14 cellular contexts compared by ENCODE assay signal in the genomic region with DNA sequence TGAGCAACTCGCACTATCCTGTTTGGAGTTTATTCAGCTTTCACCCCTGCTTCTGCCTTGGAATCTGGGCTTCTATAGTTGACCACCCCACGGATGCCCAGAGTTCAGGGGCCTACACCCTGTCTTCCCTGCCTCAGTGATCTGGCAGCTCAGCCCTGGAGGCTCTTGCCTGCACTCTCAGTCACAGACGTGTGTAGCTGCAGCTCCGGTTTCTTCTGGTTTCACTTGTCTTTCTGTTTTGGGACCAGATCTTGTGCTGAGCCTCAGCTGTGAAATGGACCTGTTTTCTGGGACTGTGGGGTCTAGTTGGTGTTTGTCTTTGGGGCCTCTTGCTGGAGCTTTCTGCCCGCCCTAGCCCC. TPM values are rescaled to one million over a fixed set of nuclear protein-coding genes. Genes with fewer than 3 reads are reported as not detected.
DNase-seq lines count a peak whose midpoint lies in the region; ATAC-seq, FAIRE-seq and TF ChIP-seq lines count a peak whose summit lies in the region.
"Had no signal": no experiment of that assay in that cellular context is flagged by ENCODE, and none has a peak within 500 bp of the region (broad histone marks: within the 10 kb centered on the region; RNA-seq: fewer than 3 reads in every experiment).

No MANE protein-coding gene starts in this region.

- CTCF ChIA-PET in activated CD8-positive, alpha-beta T cell treated with anti-CD3 and anti-CD28 coated beads for 36 hours (lab: Charles Lee), result interaction anchor here (0.8 to 1.5 kb wide), 2 partner anchors 18 to 40 kb away, joined by 3 to 4 read pairs; no protein-coding TSS in a partner anchor

- FAIRE-seq in pancreas (lab: Jason Lieb, UNC), result no peak

- H3K27ac Mint-ChIP-seq in T-helper 17 cell, result no peak overlapping the region
- H3K27ac Mint-ChIP-seq in activated CD8-positive, alpha-beta T cell treated with anti-CD3 and anti-CD28 coated beads for 36 hours, result no peak overlapping the region
- H3K27ac Mint-ChIP-seq: activated B cell treated with CpG ODN at 0.5 μM for 24 hours had no signal

- H3K4me1 ChIP-seq in OCI-LY3 (ENCODE audit: low read length) (peaks cover 11% of the 10 kb centered on the region; the same call in 1 of the 2 replicates), pancreas (peaks cover 12 to 25% (median 13%) of the 10 kb centered on the region in 3 donors)

- DNase-seq in pancreas (no peak), T-helper 9 cell (no peak), T-helper 17 cell (no peak), dedifferentiated amniotic fluid mesenchymal stem cell (ENCODE audit: extremely low spot score) (no peak)
- no peak for DNase-seq in activated CD8-positive, alpha-beta T cell treated with anti-CD3 and anti-CD28 coated beads for 36 hours
- DNase-seq: activated B cell treated with CpG ODN at 0.5 μM for 24 hours; Calu3; effector memory CD4-positive, alpha-beta T cell; NCI-H1436 treated with DMSO at 0.1 percent for 48 hours; stimulated activated naive CD8-positive, alpha-beta T cell treated with anti-CD3 and anti-CD28 coated beads, Interleukin-15, Interleukin-2, amounts not matched to agents 100 U/mL and 50 U/mL, for 24 hours had no signal

- TF ChIP-seq CTCF in OCI-LY3 (IDR thresholded peaks at IDR 0.05; ENCODE audit: low read depth, low read length), result no peak
- TF ChIP-seq CTCF in pancreas (IDR thresholded peaks at IDR 0.05), result no peak
- TF ChIP-seq CTCF in activated CD8-positive, alpha-beta T cell treated with anti-CD3 and anti-CD28 coated beads for 36 hours (IDR thresholded peaks at IDR 0.05), result no peak

- no peaks in the 10 kb centered on the region for H3K36me3 Mint-ChIP-seq in T-helper 17 cell (ENCODE audit: low read depth)
- H3K36me3 Mint-ChIP-seq in activated CD8-positive, alpha-beta T cell treated with anti-CD3 and anti-CD28 coated beads for 36 hours (ENCODE audit: low read depth), result peaks cover 25% of the 10 kb centered on the region

- no peaks in the 10 kb centered on the region for H3K36me3 ChIP-seq in OCI-LY3 (replicated peaks; ENCODE audit: low read depth, low read length)
- no peaks in the 10 kb centered on the region for H3K36me3 ChIP-seq in pancreas

- H3K27me3 ChIP-seq in OCI-LY3 (ENCODE audit: low read depth, low read length) (0 out of 2 replicates have a peak, but pooled peaks cover 2% of the 10 kb centered on the region), pancreas (no peaks in the 10 kb centered on the region)

- no peak overlapping the region for H2AFZ ChIP-seq in OCI-LY3 (ENCODE audit: low read depth, low read length)

- H3K9me3 Mint-ChIP-seq in activated CD8-positive, alpha-beta T cell treated with anti-CD3 and anti-CD28 coated beads for 36 hours, result no peaks in the 10 kb centered on the region
- H3K9me3 Mint-ChIP-seq: activated B cell treated with CpG ODN at 0.5 μM for 24 hours had no signal

- no peaks in the 10 kb centered on the region for H3K79me2 ChIP-seq in OCI-LY3 (ENCODE audit: low read length)

- no peak overlapping the region for H3K4me3 Mint-ChIP-seq in T-helper 17 cell
- no peak overlapping the region for H3K4me3 Mint-ChIP-seq in activated CD8-positive, alpha-beta T cell treated with anti-CD3 and anti-CD28 coated beads for 36 hours
- H3K4me3 Mint-ChIP-seq: activated B cell treated with CpG ODN at 0.5 μM for 24 hours had no signal

- WGBS in pancreas, 2 donors, result 39 to 49% methylated on average over 5 of the region's 5 CpGs

- H3K27ac ChIP-seq in OCI-LY3 (ENCODE audit: low read length), result no peak overlapping the region
- peak overlapping the region in 3 of 4 donors; percentile 6 to 37 (median 23) for H3K27ac ChIP-seq in pancreas

- H4K20me1 ChIP-seq in OCI-LY3 (ENCODE audit: insufficient read depth, low read length), result no peaks in the 10 kb centered on the region

- H3K4me1 Mint-ChIP-seq in T-helper 17 cell, result peaks cover 2% of the 10 kb centered on the region
- H3K4me1 Mint-ChIP-seq in activated CD8-positive, alpha-beta T cell treated with anti-CD3 and anti-CD28 coated beads for 36 hours (ENCODE audit: low read depth), result peaks cover 8% of the 10 kb centered on the region

- H3K4me3 ChIP-seq in OCI-LY3 (ENCODE audit: low read length), result no peak overlapping the region; the same call in 1 of the 2 replicates
- peak overlapping the region in 2 of 4 donors; percentile 3 to 91 for H3K4me3 ChIP-seq in pancreas
- H3K4me3 ChIP-seq: lung had no signal

- peaks cover 6% of the 10 kb centered on the region for H3K27me3 Mint-ChIP-seq in T-helper 17 cell
- H3K27me3 Mint-ChIP-seq in activated CD8-positive, alpha-beta T cell treated with anti-CD3 and anti-CD28 coated beads for 36 hours, result peaks cover 3% of the 10 kb centered on the region

- intact Hi-C loops in pancreas (cut with DNase I), result no loop called here
- intact Hi-C loops in activated CD8-positive, alpha-beta T cell treated with anti-CD3 and anti-CD28 coated beads for 36 hours (cut with micrococcal nuclease), result no loop called here

- ATAC-seq in GM18511 (IDR thresholded peaks at IDR 0.05; ENCODE audit: unreplicated experiment) (peak; percentile 73), HG02798 (IDR thresholded peaks at IDR 0.05; ENCODE audit: poor library complexity, unreplicated experiment) (peak; percentile 77), pancreas (no peak), T-helper 17 cell (no peak)
- no peak for ATAC-seq in activated CD8-positive, alpha-beta T cell treated with anti-CD3 and anti-CD28 coated beads for 36 hours
- ATAC-seq: stimulated activated naive CD8-positive, alpha-beta T cell treated with anti-CD3 and anti-CD28 coated beads, Interleukin-15, Interleukin-2, amounts not matched to agents 100 U/mL and 50 U/mL, for 24 hours had no signal

- POLR2A ChIA-PET in activated CD8-positive, alpha-beta T cell treated with anti-CD3 and anti-CD28 coated beads for 36 hours (lab: Charles Lee), result no interaction called here

- peak overlapping the region; percentile 41 for H3K4me2 ChIP-seq in OCI-LY3 (ENCODE audit: low read length)

- H3K9me3 ChIP-seq in OCI-LY3 (ENCODE audit: insufficient read depth, low read length), result no peaks in the 10 kb centered on the region
- H3K9me3 ChIP-seq in pancreas, result no peaks in the 10 kb centered on the region
- H3K9me3 ChIP-seq in T-helper 17 cell (ENCODE audit: control insufficient read depth, low read length, poor library complexity, severe bottlenecking), result no peaks in the 10 kb centered on the region

- H3K9ac ChIP-seq in OCI-LY3 (ENCODE audit: low read length), result peak overlapping the region; percentile 4; the same call in 1 of the 2 replicates

RNA-seq across cellular contexts. Expression of a gene that starts 5.8 kb away (rescaled TPM):
- total RNA-seq in pancreas (100 to 1,000 TPM in 2 of 6 donors, 10 to 100 TPM in 4; 29.7 to 122 (median 60.5) TPM), T-helper 17 cell (under 1 TPM; 0.23 to 0.60 TPM)
- polyA plus RNA-seq in pancreas, result 10 to 100 TPM; 91.8 to 95.6 TPM
- total RNA-seq in activated CD8-positive, alpha-beta T cell treated with anti-CD3 and anti-CD28 coated beads for 36 hours, result 10 to 100 TPM; 39.3 to 50.6 TPM

RNA-seq across cellular contexts. Expression of a gene that starts 58.9 kb away (rescaled TPM):
- total RNA-seq in pancreas (1 to 10 TPM; 1.9 to 3.1 (median 2.3) TPM), T-helper 17 cell (10 to 100 TPM; 12.4 to 20.3 TPM)
- polyA plus RNA-seq in pancreas, result 1 to 10 TPM; 1.0 to 2.3 TPM
- 10 to 100 TPM; 12.5 to 14.7 TPM for total RNA-seq in activated CD8-positive, alpha-beta T cell treated with anti-CD3 and anti-CD28 coated beads for 36 hours

Comparison
In these comparisons a context has a peak if more than half of its experiments do, and no peak if none do; other contexts are left out.
1. ATAC-seq: peak in GM18511 (single experiment) and HG02798 (single experiment); none in pancreas (0 of 4), T-helper 17 cell (single experiment) and activated CD8-positive, alpha-beta T cell treated with anti-CD3 and anti-CD28 coated beads for 36 hours (single experiment).
2. RNA of a gene that starts 5.8 kb away (total RNA-seq): 29.7 to 122 TPM in pancreas and 39.3 to 50.6 TPM in activated CD8-positive, alpha-beta T cell treated with anti-CD3 and anti-CD28 coated beads for 36 hours; 0.23 to 0.60 TPM in T-helper 17 cell; every median in the first group is over 10 times any median in the second.